In the genomic region with DNA sequence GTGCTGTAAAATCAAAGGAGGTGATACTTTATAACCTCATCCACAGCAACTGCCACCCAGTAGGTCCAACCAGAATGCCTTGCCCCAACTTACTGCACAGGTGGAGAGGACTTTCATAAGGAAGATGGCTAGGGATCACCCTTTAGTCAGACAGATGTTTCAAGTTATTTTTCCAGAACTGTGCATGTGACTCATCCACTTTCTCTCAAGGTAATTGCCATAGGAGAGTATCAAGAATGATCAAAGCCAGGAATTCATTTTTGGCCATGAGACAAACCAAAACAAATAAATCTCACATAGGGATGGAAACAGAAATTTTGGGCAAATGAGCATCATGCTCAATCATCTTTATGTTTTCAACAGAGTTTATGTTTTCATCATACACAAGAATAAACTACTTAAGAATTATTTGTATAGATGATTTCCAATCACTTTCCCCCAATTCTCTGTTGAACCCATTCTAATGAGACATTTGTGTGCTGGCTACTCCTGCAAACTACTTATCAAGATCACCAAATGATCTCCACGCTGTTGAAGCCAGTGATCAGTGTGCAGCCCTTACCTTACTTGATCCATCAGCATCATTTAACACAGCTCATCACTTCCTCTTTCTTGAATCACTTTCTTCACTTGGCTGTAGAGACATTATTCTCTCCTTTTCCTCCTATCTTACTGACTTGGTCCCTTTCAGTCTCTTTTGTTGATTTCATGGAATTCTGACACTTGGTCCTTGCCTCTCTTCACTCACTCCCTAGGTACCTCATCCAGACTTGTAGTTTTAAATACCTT, we compare ENCODE assay signal across 37 cellular contexts.
"Had no signal": no experiment of that assay in that cellular context is flagged by ENCODE, and none has a peak within 500 bp of the region (broad histone marks: within the 10 kb centered on the region; RNA-seq: fewer than 3 reads in every experiment).

No MANE protein-coding gene starts in this region.

- H3K36me3 ChIP-seq: ascending aorta, lower lobe of right lung, neural progenitor cell, right atrium auricular region, thyroid gland, upper lobe of left lung, vagina, WERI-Rb-1 had no signal

- H3K4me3 ChIP-seq: ascending aorta, lower lobe of right lung, neural progenitor cell, right atrium auricular region, smooth muscle cell, thyroid gland, upper lobe of left lung, vagina had no signal

- H3K4me3 Mint-ChIP-seq: activated CD4-positive, alpha-beta memory T cell treated with anti-CD3 and anti-CD28 coated beads for 36 hours; activated CD4-positive, alpha-beta T cell treated with anti-CD3 and anti-CD28 coated beads, Interleukin-2, amount 10 ng/mL, durations not matched to agents 24 days and 14 days; activated naive CD4-positive, alpha-beta T cell treated with anti-CD3 and anti-CD28 coated beads, Interleukin-2, amount 10 ng/mL, durations not matched to agents 7 days and 5 days; activated naive CD8-positive, alpha-beta T cell treated with anti-CD3 and anti-CD28 coated beads, Interleukin-2, amount 10 ng/mL, durations not matched to agents 7 days and 5 days; activated T-helper 1 cell treated with anti-CD3 and anti-CD28 coated beads, Interleukin-12 subunit alpha, Interleukin-12 subunit beta, Interleukin-2, Interleukin-4 antibody, amounts not matched to agents 30 ng/mL and 10 ng/mL and 1 ng/mL, durations not matched to agents 14 hours and 24 hours and 36 hours; central memory CD8-positive, alpha-beta T cell; immature natural killer cell; natural killer cell; neural progenitor cell; stimulated activated memory B cell treated with anti-CD40 and anti-IgM and Interleukin-4, amounts not matched to agents 10 μg/mL and 1 μg/mL and 100 μg/mL, for 72 hours; stimulated activated naive CD8-positive, alpha-beta T cell treated with anti-CD3 and anti-CD28 coated beads, Interleukin-15, amount 100 ng/mL, for 72 hours; T-helper 1 cell treated with Interleukin-12 subunit alpha and Interleukin-12 subunit beta and Interleukin-4 antibody, amounts not matched to agents 30 μg/mL and 1 μg/mL, for 36 hours had no signal

- DNase-seq: activated CD4-positive, alpha-beta memory T cell treated with anti-CD3 and anti-CD28 coated beads for 36 hours; activated CD4-positive, alpha-beta T cell treated with anti-CD3 and anti-CD28 coated beads, Interleukin-2, amount 10 ng/mL, durations not matched to agents 24 days and 14 days; activated CD8-positive, alpha-beta memory T cell treated with anti-CD3 and anti-CD28 coated beads, Interleukin-2, amount 50 U/mL, for 4 hours; activated gamma-delta T cell; activated naive CD4-positive, alpha-beta T cell treated with anti-CD3 and anti-CD28 coated beads, Interleukin-2, amount 10 ng/mL, durations not matched to agents 7 days and 5 days; activated naive CD8-positive, alpha-beta T cell treated with anti-CD3 and anti-CD28 coated beads, Interleukin-2, amount 10 ng/mL, durations not matched to agents 7 days and 5 days; activated T-cell treated with anti-CD3 and anti-CD28 coated beads, Interleukin-2, amount 50 U/mL, for 1 hour; dermis blood vessel endothelial cell; effector CD4-positive, alpha-beta T cell; head of caudate nucleus; hippocampal formation; immature natural killer cell; lower lobe of right lung; mesendoderm; natural killer cell; stimulated activated CD4-positive, alpha-beta T cell treated with anti-CD3 and anti-CD28 coated beads, Interleukin-1b, Interleukin-23, amount 100 ng/mL, for 48 hours; stimulated activated CD4-positive, alpha-beta T cell treated with anti-CD3 and anti-CD28 coated beads, Interleukin-4, amount 100 ng/mL, for 4 hours; stimulated activated CD8-positive, alpha-beta memory T cell treated with anti-CD3 and anti-CD28 coated beads, Interleukin-4, amount 100 ng/mL, for 48 hours; stimulated activated naive CD8-positive, alpha-beta T cell treated with anti-CD3 and anti-CD28 coated beads, Interleukin-15, amount 100 ng/mL, for 72 hours; T-helper 9 cell; thyroid gland; upper lobe of left lung; WERI-Rb-1 had no signal

- H3K4me1 ChIP-seq: ascending aorta, lower lobe of right lung, right atrium auricular region, thyroid gland, upper lobe of left lung, vagina had no signal

- H3K9ac ChIP-seq: neural progenitor cell had no signal

- H3K27me3 Mint-ChIP-seq: stimulated activated memory B cell treated with anti-CD40 and anti-IgM and Interleukin-4, amounts not matched to agents 10 μg/mL and 1 μg/mL and 100 μg/mL, for 72 hours had no signal

- H3K27me3 ChIP-seq: ascending aorta, neural progenitor cell, right atrium auricular region, thyroid gland, upper lobe of left lung, vagina had no signal

- ATAC-seq: activated CD4-positive, CD25-positive, alpha-beta regulatory T cell treated with anti-CD3 and anti-CD28 coated beads, Interleukin-2, amount 50 U/mL, for 24 hours; left lobe of liver; lower lobe of right lung; natural killer cell; stimulated activated memory B cell treated with anti-CD40 and anti-IgM and Interleukin-4, amounts not matched to agents 10 μg/mL and 1 μg/mL and 100 μg/mL, for 72 hours; stimulated activated naive CD8-positive, alpha-beta T cell treated with anti-CD3 and anti-CD28 coated beads, Interleukin-15, amount 100 ng/mL, for 72 hours had no signal

- H3K4me2 ChIP-seq: neural progenitor cell, smooth muscle cell had no signal

- H3K4me1 Mint-ChIP-seq: activated CD4-positive, alpha-beta T cell treated with anti-CD3 and anti-CD28 coated beads, Interleukin-2, amount 10 ng/mL, durations not matched to agents 24 days and 14 days; activated naive CD4-positive, alpha-beta T cell treated with anti-CD3 and anti-CD28 coated beads, Interleukin-2, amount 10 ng/mL, durations not matched to agents 7 days and 5 days; activated naive CD8-positive, alpha-beta T cell treated with anti-CD3 and anti-CD28 coated beads, Interleukin-2, amount 10 ng/mL, durations not matched to agents 7 days and 5 days; central memory CD8-positive, alpha-beta T cell; immature natural killer cell; natural killer cell; neural progenitor cell; stimulated activated memory B cell treated with anti-CD40 and anti-IgM and Interleukin-4, amounts not matched to agents 10 μg/mL and 1 μg/mL and 100 μg/mL, for 72 hours; stimulated activated naive CD8-positive, alpha-beta T cell treated with anti-CD3 and anti-CD28 coated beads, Interleukin-15, amount 100 ng/mL, for 72 hours had no signal

- H3K27ac ChIP-seq: ascending aorta, lower lobe of right lung, neural progenitor cell, right atrium auricular region, thyroid gland, upper lobe of left lung, vagina, WERI-Rb-1 had no signal

- H3K27ac Mint-ChIP-seq: activated CD4-positive, alpha-beta memory T cell treated with anti-CD3 and anti-CD28 coated beads for 36 hours; activated CD4-positive, alpha-beta T cell treated with anti-CD3 and anti-CD28 coated beads, Interleukin-2, amount 10 ng/mL, durations not matched to agents 24 days and 14 days; activated naive CD4-positive, alpha-beta T cell treated with anti-CD3 and anti-CD28 coated beads, Interleukin-2, amount 10 ng/mL, durations not matched to agents 7 days and 5 days; activated naive CD8-positive, alpha-beta T cell treated with anti-CD3 and anti-CD28 coated beads, Interleukin-2, amount 10 ng/mL, durations not matched to agents 7 days and 5 days; activated T-helper 1 cell treated with anti-CD3 and anti-CD28 coated beads, Interleukin-12 subunit alpha, Interleukin-12 subunit beta, Interleukin-2, Interleukin-4 antibody, amounts not matched to agents 30 ng/mL and 10 ng/mL and 1 ng/mL, durations not matched to agents 14 hours and 24 hours and 36 hours; immature natural killer cell; natural killer cell; neural progenitor cell; stimulated activated memory B cell treated with anti-CD40 and anti-IgM and Interleukin-4, amounts not matched to agents 10 μg/mL and 1 μg/mL and 100 μg/mL, for 72 hours; stimulated activated naive CD8-positive, alpha-beta T cell treated with anti-CD3 and anti-CD28 coated beads, Interleukin-15, amount 100 ng/mL, for 72 hours; T-helper 1 cell treated with Interleukin-12 subunit alpha and Interleukin-12 subunit beta and Interleukin-4 antibody, amounts not matched to agents 30 μg/mL and 1 μg/mL, for 36 hours had no signal

- H3K36me3 Mint-ChIP-seq: activated CD4-positive, alpha-beta memory T cell treated with anti-CD3 and anti-CD28 coated beads for 36 hours; activated naive CD4-positive, alpha-beta T cell treated with anti-CD3 and anti-CD28 coated beads, Interleukin-2, amount 10 ng/mL, durations not matched to agents 7 days and 5 days; activated naive CD8-positive, alpha-beta T cell treated with anti-CD3 and anti-CD28 coated beads, Interleukin-2, amount 10 ng/mL, durations not matched to agents 7 days and 5 days; immature natural killer cell; natural killer cell; neural progenitor cell; stimulated activated memory B cell treated with anti-CD40 and anti-IgM and Interleukin-4, amounts not matched to agents 10 μg/mL and 1 μg/mL and 100 μg/mL, for 72 hours had no signal

- FAIRE-seq: colon, endometrium, TTC549 had no signal

- H3K9me3 ChIP-seq: ascending aorta, lower lobe of right lung, right atrium auricular region, thyroid gland, upper lobe of left lung, vagina had no signal

- H3K9me3 Mint-ChIP-seq: activated CD4-positive, alpha-beta memory T cell treated with anti-CD3 and anti-CD28 coated beads for 36 hours; activated CD4-positive, alpha-beta T cell treated with anti-CD3 and anti-CD28 coated beads, Interleukin-2, amount 10 ng/mL, durations not matched to agents 24 days and 14 days; activated naive CD4-positive, alpha-beta T cell treated with anti-CD3 and anti-CD28 coated beads, Interleukin-2, amount 10 ng/mL, durations not matched to agents 7 days and 5 days; activated naive CD8-positive, alpha-beta T cell treated with anti-CD3 and anti-CD28 coated beads, Interleukin-2, amount 10 ng/mL, durations not matched to agents 7 days and 5 days; activated T-helper 1 cell treated with anti-CD3 and anti-CD28 coated beads, Interleukin-12 subunit alpha, Interleukin-12 subunit beta, Interleukin-2, Interleukin-4 antibody, amounts not matched to agents 30 ng/mL and 10 ng/mL and 1 ng/mL, durations not matched to agents 14 hours and 24 hours and 36 hours; central memory CD8-positive, alpha-beta T cell; natural killer cell; neural progenitor cell; stimulated activated naive CD8-positive, alpha-beta T cell treated with anti-CD3 and anti-CD28 coated beads, Interleukin-15, amount 100 ng/mL, for 72 hours; T-helper 1 cell treated with Interleukin-12 subunit alpha and Interleukin-12 subunit beta and Interleukin-4 antibody, amounts not matched to agents 30 μg/mL and 1 μg/mL, for 36 hours had no signal
